ENCODE assay signal across 8 cellular contexts in the genomic region with DNA sequence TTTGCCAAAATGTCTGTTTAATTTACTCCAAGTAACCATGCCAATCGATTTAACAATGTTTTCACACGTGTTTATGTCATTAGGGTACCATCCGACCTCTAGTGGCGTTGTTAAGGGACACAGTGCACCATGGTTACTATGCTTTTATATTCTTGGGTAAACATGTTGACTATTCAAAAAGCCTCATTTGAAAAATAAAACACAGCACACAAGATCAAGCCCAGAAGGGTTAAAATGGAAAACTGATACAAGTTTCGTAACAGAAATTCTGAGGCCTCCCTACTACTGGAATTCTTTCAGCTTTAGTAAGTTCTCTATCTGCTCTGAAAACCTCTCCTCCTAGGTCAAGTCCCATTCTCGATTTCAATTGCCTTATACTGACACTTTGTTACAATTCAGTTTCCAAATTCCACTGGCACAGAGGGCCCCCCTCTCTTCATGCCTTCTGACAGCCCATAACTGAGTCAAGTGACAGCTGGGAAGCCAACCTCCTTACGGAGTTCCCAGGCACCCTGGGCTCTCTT. TPM values are rescaled to one million over a fixed set of nuclear protein-coding genes. Genes with fewer than 3 reads are reported as not detected.
DNase-seq lines count a peak whose midpoint lies in the region; ATAC-seq and TF ChIP-seq lines count a peak whose summit lies in the region.

No MANE protein-coding gene starts in this region.

- H3K9me2 ChIP-seq in PC-3 (replicated peaks; ENCODE audit: low read length), result no peaks in the 10 kb centered on the region

- H3K27ac Mint-ChIP-seq in central memory CD8-positive, alpha-beta T cell (ENCODE audit: low read depth), result peak overlapping the region; percentile 94

- no peaks in the 10 kb centered on the region for H3K27me3 ChIP-seq in PC-3 (ENCODE audit: low read length)

- no peaks in the 10 kb centered on the region for H3K27me3 Mint-ChIP-seq in central memory CD8-positive, alpha-beta T cell

- WGBS in mesodermal cell (ENCODE audit: insufficient coverage in 2 of 2), 2 experiments, result 57 to 64% methylated on average over 2 to 6 of the region's 7 CpGs

- H3K4me3 Mint-ChIP-seq in central memory CD8-positive, alpha-beta T cell, result peak overlapping the region; percentile 90

- H3K4me1 Mint-ChIP-seq in central memory CD8-positive, alpha-beta T cell, result peaks cover 58% of the 10 kb centered on the region

- no peaks in the 10 kb centered on the region for H3K9me3 Mint-ChIP-seq in central memory CD8-positive, alpha-beta T cell

- CTCF ChIA-PET in PC-3 (lab: Charles Lee), result no interaction called here

- BruUV-seq in PC-3 (replicated peaks; lab: Mats Ljungman, UMichigan), result no TSS peak

- H3K36me3 Mint-ChIP-seq in central memory CD8-positive, alpha-beta T cell (ENCODE audit: insufficient read depth), result peaks cover 33% of the 10 kb centered on the region

- peak; percentile 28 for DNase-seq in AG20443 (ENCODE audit: low spot score)
- DNase-seq in PC-3, result peak; percentile 47
- DNase-seq in central memory CD8-positive, alpha-beta T cell (ENCODE audit: low spot score in 2 of 2), result peak in 1 of 2 donors; percentile 54

- intact Hi-C loops in PC-3 (cut with micrococcal nuclease), result loop anchor here (5.0 kb wide), 1 partner anchor 70 kb away; a partner anchor contains a TSS

- no peak overlapping the region for H2AFZ ChIP-seq in PC-3 (ENCODE audit: low read length)

- peaks cover 44% of the 10 kb centered on the region for H4K20me1 ChIP-seq in PC-3 (ENCODE audit: low read length)

- peak; percentile 7; the same call in 1 of the 2 replicates for ATAC-seq in PC-3
- ATAC-seq in central memory CD8-positive, alpha-beta T cell (replicated peaks; ENCODE audit: extremely low read depth, poor library complexity, severe bottlenecking), result peak; percentile 68
- ATAC-seq in HG02885 (IDR thresholded peaks at IDR 0.05; ENCODE audit: poor library complexity, unreplicated experiment), result no peak
- ATAC-seq in GM18870 (IDR thresholded peaks at IDR 0.05; ENCODE audit: unreplicated experiment), result no peak
- ATAC-seq in HG03025 (IDR thresholded peaks at IDR 0.05; ENCODE audit: low FRiP score, unreplicated experiment), result no peak

- TF ChIP-seq CTCF in GM12873 (IDR thresholded peaks at IDR 0.05; ENCODE audit: insufficient read depth, low read depth, low read length, missing control alignments), result peak; percentile 38
- peak; percentile 38; the same call in 1 of the 2 replicates for TF ChIP-seq CTCF in PC-3 (conservative IDR thresholded peaks at IDR 0.05; ENCODE audit: low read depth, low read length)

- H3K4me3 ChIP-seq in PC-3 (ENCODE audit: low read length), result peak overlapping the region; percentile 96
- peak overlapping the region; percentile 76 for H3K4me3 ChIP-seq in mesodermal cell (ENCODE audit: extremely low read depth, insufficient read depth, low read length, poor library complexity, severe bottlenecking)

- H3K9ac ChIP-seq in PC-3 (ENCODE audit: low read length), result 0 out of 2 replicates have a peak overlapping the region, but pooled peaks have one; percentile 24

- no peak overlapping the region for H3K27ac ChIP-seq in PC-3 (ENCODE audit: low read length)
- H3K27ac ChIP-seq in mesodermal cell (ENCODE audit: low read depth, low read length, severe bottlenecking), result no peak overlapping the region

- H3K4me1 ChIP-seq in PC-3 (ENCODE audit: insufficient read depth, low read length), result peaks cover 32% of the 10 kb centered on the region
- peaks cover 33% of the 10 kb centered on the region for H3K4me1 ChIP-seq in mesodermal cell (ENCODE audit: control insufficient read depth, insufficient read depth, low read length, poor library complexity, severe bottlenecking)

- H3K79me2 ChIP-seq in PC-3 (ENCODE audit: low read length), result peaks cover 66% of the 10 kb centered on the region

- H3F3A ChIP-seq in PC-3 (ENCODE audit: low read length, unreplicated experiment), result no peaks in the 10 kb centered on the region

- H3K4me2 ChIP-seq in PC-3 (ENCODE audit: low read length), result peak overlapping the region; percentile 97

- H3K9me3 ChIP-seq in PC-3 (ENCODE audit: low read length), result no peaks in the 10 kb centered on the region
- H3K9me3 ChIP-seq in mesodermal cell (ENCODE audit: control insufficient read depth, low read length), result no peaks in the 10 kb centered on the region

- H3K36me3 ChIP-seq in PC-3 (ENCODE audit: low read depth, low read length), result no peaks in the 10 kb centered on the region
- no peaks in the 10 kb centered on the region for H3K36me3 ChIP-seq in mesodermal cell (ENCODE audit: control insufficient read depth, insufficient read depth, low read length)

- POLR2A ChIA-PET in PC-3 (lab: Charles Lee; ENCODE audit: unreplicated experiment), result no interaction called here

RNA-seq across cellular contexts. Expression of a gene that starts 2.1 kb away (rescaled TPM):
- 43.3 and 58.3 TPM in 2 replicates for total RNA-seq in PC-3 (2014; rRNA removed)
- polyA plus RNA-seq in mesodermal cell (2013, experiment 1 of 2), result 58.2 TPM
- 49.2 TPM for polyA plus RNA-seq in mesodermal cell (2013, experiment 2 of 2)

Comparison
In these comparisons a context has a peak if more than half of its experiments do, and no peak if none do; other contexts are left out.
1. ATAC-seq: peak in PC-3 (single experiment) and central memory CD8-positive, alpha-beta T cell (single experiment); none in HG02885 (single experiment), GM18870 (single experiment) and HG03025 (single experiment).